ENCODE assay signal across 22 cellular contexts in the genomic region with DNA sequence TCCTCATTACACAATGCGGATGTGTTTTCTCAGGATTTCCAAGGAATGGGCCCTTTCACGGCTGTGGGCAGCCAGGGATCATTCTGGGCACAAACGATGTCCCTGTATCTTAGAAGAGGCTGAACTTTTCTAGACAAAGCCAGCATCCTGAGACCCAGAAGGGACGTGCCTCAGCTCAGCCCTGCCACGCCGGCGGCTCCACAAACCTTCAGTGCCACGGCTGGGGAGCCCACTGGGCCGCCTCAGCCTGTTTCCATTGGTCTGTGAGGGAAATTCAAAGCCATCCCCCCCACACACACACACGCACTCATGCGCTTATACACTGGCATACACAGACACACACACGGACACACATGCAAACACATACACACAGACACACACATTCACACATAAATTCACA.
"Had no signal": no experiment of that assay in that cellular context is flagged by ENCODE, and none has a peak within 500 bp of the region (broad histone marks: within the 10 kb centered on the region; RNA-seq: fewer than 3 reads in every experiment).

No MANE protein-coding gene starts in this region.

- ATAC-seq: foreskin keratinocyte, gastroesophageal sphincter, heart left ventricle, left cardiac atrium, left lung, left ventricle myocardium superior had no signal

- H3K4me2 ChIP-seq: hepatocyte had no signal

- H3K9me3 ChIP-seq: esophagus muscularis mucosa, gastroesophageal sphincter, heart left ventricle, left lung had no signal

- H3K36me3 ChIP-seq: esophagus muscularis mucosa, gastroesophageal sphincter, heart left ventricle, left lung had no signal

- FAIRE-seq: colon, endothelial cell of umbilical vein, frontal cortex, islet of Langerhans, keratinocyte had no signal

- H3K27ac ChIP-seq: coronary artery, dorsolateral prefrontal cortex, esophagus muscularis mucosa, foreskin keratinocyte, gastroesophageal sphincter, heart left ventricle, hepatocyte, left lung had no signal

- H2AFZ ChIP-seq: hepatocyte had no signal

- H3K4me1 ChIP-seq: esophagus muscularis mucosa, foreskin keratinocyte, gastroesophageal sphincter, heart left ventricle, left lung had no signal

- DNase-seq: dermis blood vessel endothelial cell; dorsolateral prefrontal cortex; effector CD4-positive, alpha-beta T cell; effector memory CD4-positive, alpha-beta T cell; foreskin keratinocyte; heart left ventricle; hypothalamus; left cardiac atrium; left lung; left ventricle myocardium superior; mammary epithelial cell; mesendoderm; midbrain had no signal

- H3K79me2 ChIP-seq: hepatocyte had no signal

- H3K27me3 ChIP-seq: foreskin keratinocyte, hepatocyte had no signal

- H3K4me3 ChIP-seq: coronary artery, dorsolateral prefrontal cortex, esophagus muscularis mucosa, gastroesophageal sphincter, heart left ventricle, hepatocyte, left lung had no signal
